ENCODE assay signal across 8 cellular contexts in the genomic region with DNA sequence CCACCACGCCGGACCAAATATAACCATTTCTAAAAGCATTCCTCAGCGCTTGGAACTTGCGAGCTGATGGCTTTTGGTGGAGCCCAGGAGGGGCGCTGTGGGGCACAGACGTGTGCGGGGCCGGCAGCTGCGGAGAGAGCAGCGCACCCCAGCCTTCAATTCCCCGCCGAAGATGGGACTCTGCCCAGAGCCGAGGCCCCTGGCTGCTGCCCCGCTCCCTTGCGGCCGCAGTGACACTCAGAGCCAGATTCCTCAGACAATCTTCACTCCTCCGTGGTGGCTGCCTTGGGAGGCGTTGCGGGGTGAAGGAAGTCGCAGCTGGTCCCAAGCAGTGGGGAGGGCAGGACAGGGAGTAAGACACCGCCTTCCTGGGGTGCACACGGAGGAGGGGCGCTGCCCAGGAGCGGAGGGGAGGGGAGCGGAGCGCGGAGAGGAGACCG.
DNase-seq lines count a peak whose midpoint lies in the region; ATAC-seq and TF ChIP-seq lines count a peak whose summit lies in the region.

No MANE protein-coding gene starts in this region.

- in situ Hi-C loops in Panc1 (cut with HindIII; ENCODE audit: low pct_unique_long_range_greater_than_20kb, low sequenced_read_pairs), result no loop called here

- TF ChIP-seq POLR2A in adrenal gland (IDR thresholded peaks at IDR 0.05), result peak in 1 of 2 donors; percentile 27

- BruUV-seq in Panc1 (replicated peaks; lab: Mats Ljungman, UMichigan), result no TSS peak

- POLR2A ChIA-PET in Panc1 (lab: Charles Lee), result no interaction called here

- H3K9me3 ChIP-seq in Panc1 (ENCODE audit: control insufficient read depth, insufficient read depth, low read depth, low read length) (no peaks in the 10 kb centered on the region), adrenal gland (replicated peaks in 1 of 3) (no peaks in the 10 kb centered on the region)

- peak; percentile 77 for TF ChIP-seq CTCF in Panc1 (IDR thresholded peaks at IDR 0.05)
- TF ChIP-seq CTCF in adrenal gland (IDR thresholded peaks at IDR 0.05), result peak; percentile 41 to 71 (median 58)

- CTCF ChIA-PET in Panc1 (lab: Charles Lee), result no interaction called here

- peak overlapping the region; percentile 27 to 41 for H3K4me3 ChIP-seq in Panc1 (ENCODE audit: low read depth in 2 of 2, low read length in 2 of 2)
- H3K4me3 ChIP-seq in adrenal gland, result peak overlapping the region in 3 of 4 donors; percentile 8 to 55 (median 25)
- peak overlapping the region; percentile 47 for H3K4me3 ChIP-seq in urinary bladder (ENCODE audit: low read depth, low read length)

- H3K36me3 ChIP-seq in Panc1 (ENCODE audit: control insufficient read depth, insufficient read depth, low read length) (no peaks in the 10 kb centered on the region), adrenal gland (replicated peaks in 1 of 2) (no peaks in the 10 kb centered on the region), urinary bladder (ENCODE audit: insufficient read depth) (no peaks in the 10 kb centered on the region)

- H3K4me1 ChIP-seq in Panc1 (ENCODE audit: control insufficient read depth, insufficient read depth, low read length) (no peaks in the 10 kb centered on the region), adrenal gland (replicated peaks in 1 of 2) (peaks cover 6 to 24% of the 10 kb centered on the region in 2 donors), urinary bladder (ENCODE audit: insufficient read depth) (no peaks in the 10 kb centered on the region)

- 0 out of 2 replicates have a peak overlapping the region, but pooled peaks have one; percentile 29 for H3K27ac ChIP-seq in Panc1 (ENCODE audit: low read length)
- H3K27ac ChIP-seq in adrenal gland, result peak overlapping the region in 3 of 5 donors; percentile 32 to 75 (median 36)
- peak overlapping the region; percentile 27 for H3K27ac ChIP-seq in urinary bladder (ENCODE audit: low read depth)

- intact Hi-C loops in Panc1 (cut with micrococcal nuclease; ENCODE audit: unreplicated experiment), result no loop called here
- intact Hi-C loops in adrenal gland (cut with DNase I), result loop anchor here in 1 of 2 donors (5.0 kb wide), 1 partner anchor 37 kb away; no protein-coding TSS in a partner anchor
- intact Hi-C loops in Right ventricle myocardium superior (cut with DNase I), result loop anchor here (2.0 kb wide), 1 partner anchor 37 kb away; no protein-coding TSS in a partner anchor

- WGBS in adrenal gland, 4 donors, result 1 to 2% (median 2%) methylated on average over 15 to 28 of the region's 28 CpGs
- under 1% methylated on average over 28 of the region's 28 CpGs for WGBS in urinary bladder

- H3K27me3 ChIP-seq in Panc1 (ENCODE audit: control insufficient read depth, insufficient read depth, low read length), result no peaks in the 10 kb centered on the region
- no peaks in the 10 kb centered on the region for H3K27me3 ChIP-seq in adrenal gland

- ATAC-seq in GM18511 (IDR thresholded peaks at IDR 0.05; ENCODE audit: unreplicated experiment) (peak; percentile 57), Panc1 (peak; percentile 79), Right ventricle myocardium superior (ENCODE audit: poor library complexity) (peak; percentile 90), GM19455 (IDR thresholded peaks at IDR 0.05; ENCODE audit: unreplicated experiment) (no peak)

- DNase-seq in Panc1 (ENCODE audit: low read depth, low spot score), result no peak
- peak; percentile 47 to 76 (median 71) for DNase-seq in adrenal gland
- peak; percentile 68 for DNase-seq in Right ventricle myocardium superior
- peak in 39 of 56 donors; percentile 13 to 73 (median 39) for DNase-seq in nucleus accumbens (lab: John Stamatoyannopoulos, UW)
- no peak for DNase-seq in NCI-H524 treated with DMSO at 0.1 percent for 48 hours (lab: John Stamatoyannopoulos, UW)

Comparison
In these comparisons a context has a peak if more than half of its experiments do, and no peak if none do; other contexts are left out.
1. DNase-seq: peak in adrenal gland (7 of 7), Right ventricle myocardium superior (single experiment) and nucleus accumbens (39 of 56); none in Panc1 (single experiment) and NCI-H524 treated with DMSO at 0.1 percent for 48 hours (single experiment).
2. Peak in every context shown above with its lines, with median percentiles within 50 percentile points of each other: H3K27ac ChIP-seq and H3K4me3 ChIP-seq.